In the genomic region with DNA sequence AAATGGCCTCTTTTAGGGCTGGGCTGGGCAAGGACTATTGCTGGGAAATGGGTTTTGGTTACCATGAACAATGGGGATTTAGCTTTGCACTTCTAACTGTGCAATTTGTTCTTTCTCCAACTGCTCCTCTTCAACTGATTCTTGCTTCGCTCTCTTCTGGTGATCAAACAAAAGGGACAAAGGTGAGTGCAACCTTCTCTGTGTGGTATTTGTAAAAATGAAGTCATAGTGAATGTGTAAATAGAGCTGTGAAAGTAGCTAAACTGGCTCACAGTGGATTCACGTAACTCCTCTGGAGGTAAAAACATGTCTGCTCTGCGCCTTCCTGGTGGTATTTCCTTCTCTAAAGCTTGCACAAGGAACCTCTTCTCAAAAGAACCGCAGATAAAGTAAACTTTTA, we compare ENCODE assay signal across 24 cellular contexts. TPM values are rescaled to one million over a fixed set of nuclear protein-coding genes. Genes with fewer than 3 reads are reported as not detected.
DNase-seq lines count a peak whose midpoint lies in the region; ATAC-seq and TF ChIP-seq lines count a peak whose summit lies in the region.
"Had no signal": no experiment of that assay in that cellular context is flagged by ENCODE, and none has a peak within 500 bp of the region (broad histone marks: within the 10 kb centered on the region; RNA-seq: fewer than 3 reads in every experiment).

No MANE protein-coding gene starts in this region.

- H3K36me3 ChIP-seq in Caco-2 (ENCODE audit: control insufficient read depth, insufficient read depth, low read length) (no peaks in the 10 kb centered on the region; the same call in 1 of the 2 replicates), colonic mucosa (no peaks in the 10 kb centered on the region), mucosa of rectum (ENCODE audit: control insufficient read depth in 2 of 2, insufficient read depth in 2 of 2, low read length in 2 of 2) (no peaks in the 10 kb centered on the region)
- H3K36me3 ChIP-seq: spleen had no signal

- no peaks in the 10 kb centered on the region for H3K27me3 ChIP-seq in Caco-2 (replicated peaks; ENCODE audit: control insufficient read depth, insufficient read depth, low read length)
- H3K27me3 ChIP-seq in colonic mucosa, result no peaks in the 10 kb centered on the region
- no peaks in the 10 kb centered on the region for H3K27me3 ChIP-seq in mucosa of rectum (ENCODE audit: control insufficient read depth in 2 of 2, insufficient read depth in 2 of 2, low read length in 2 of 2)
- H3K27me3 ChIP-seq: spleen had no signal

- H3K9ac ChIP-seq in colonic mucosa (ENCODE audit: low read depth in 2 of 2, low read length in 2 of 2) (no peak overlapping the region), mucosa of rectum (ENCODE audit: low read depth in 1 of 2, low read length in 2 of 2) (no peak overlapping the region)

- ATAC-seq in HG02571 (IDR thresholded peaks at IDR 0.05; ENCODE audit: unreplicated experiment), result no peak
- ATAC-seq: activated naive CD8-positive, alpha-beta T cell treated with anti-CD3 and anti-CD28 coated beads, Interleukin-2, amount 50 U/mL, for 24 hours had no signal

- peak overlapping the region; percentile 57 for H3K4me3 Mint-ChIP-seq in Caco-2 (ENCODE audit: unreplicated experiment)
- H3K4me3 Mint-ChIP-seq: activated CD4-positive, alpha-beta T cell treated with anti-CD3 and anti-CD28 coated beads, Interleukin-2, amount 10 ng/mL, durations not matched to agents 24 days and 14 days; activated naive CD8-positive, alpha-beta T cell treated with anti-CD3 and anti-CD28 coated beads, Interleukin-2, amount 50 U/mL, for 24 hours; CD4-positive, CD25-positive, alpha-beta regulatory T cell; dendritic cell treated with granulocyte-macrophage colony-stimulating factor and Interleukin-4, amounts not matched to agents 40 ng/mL and 50 ng/mL, for 4 days; neural crest cell had no signal

- H3K27me3 Mint-ChIP-seq in Caco-2 (ENCODE audit: insufficient read depth, unreplicated experiment), result no peaks in the 10 kb centered on the region
- H3K27me3 Mint-ChIP-seq: activated naive CD8-positive, alpha-beta T cell treated with anti-CD3 and anti-CD28 coated beads, Interleukin-2, amount 50 U/mL, for 24 hours; dendritic cell treated with granulocyte-macrophage colony-stimulating factor and Interleukin-4, amounts not matched to agents 40 ng/mL and 50 ng/mL, for 4 days had no signal

- intact Hi-C loops in Caco-2 (cut with micrococcal nuclease; ENCODE audit: unreplicated experiment), result loop anchor here (2.0 kb wide), 3 partner anchors 15 to 309 kb away; partner anchors contain the start of gene FBXO38
- intact Hi-C loops in colonic mucosa (cut with DNase I), result no loop called here

- DNase-seq in Caco-2, result peak; percentile 50 to 71
- DNase-seq in NCI-H2029 (lab: John Stamatoyannopoulos, UW), result peak; percentile 75
- DNase-seq in colonic mucosa, result peak; percentile 35
- DNase-seq in ureter (ENCODE audit: low spot score), result no peak
- no peak for DNase-seq in A172 (ENCODE audit: low spot score)
- no peak for DNase-seq in DMS 273 treated with DMSO at 0.1 percent for 48 hours (lab: John Stamatoyannopoulos, UW)
- DNase-seq: activated CD4-positive, alpha-beta T cell treated with anti-CD3 and anti-CD28 coated beads, Interleukin-2, amount 10 ng/mL, durations not matched to agents 24 days and 14 days; activated naive CD8-positive, alpha-beta T cell treated with anti-CD3 and anti-CD28 coated beads, Interleukin-2, amount 50 U/mL, for 24 hours; CD4-positive, CD25-positive, alpha-beta regulatory T cell; DND-41; foreskin fibroblast; KG1; NCI-H1048; NCI-H2171; spleen; stimulated activated CD4-positive, alpha-beta T cell treated with anti-CD3 and anti-CD28 coated beads, Interleukin-4, amount 100 ng/mL, for 4 hours had no signal

- H3K9me3 Mint-ChIP-seq in Caco-2 (ENCODE audit: unreplicated experiment), result peaks cover 16% of the 10 kb centered on the region
- H3K9me3 Mint-ChIP-seq: activated CD4-positive, alpha-beta T cell treated with anti-CD3 and anti-CD28 coated beads, Interleukin-2, amount 10 ng/mL, durations not matched to agents 24 days and 14 days; activated naive CD8-positive, alpha-beta T cell treated with anti-CD3 and anti-CD28 coated beads, Interleukin-2, amount 50 U/mL, for 24 hours; dendritic cell treated with granulocyte-macrophage colony-stimulating factor and Interleukin-4, amounts not matched to agents 40 ng/mL and 50 ng/mL, for 4 days had no signal

- H3K4me1 ChIP-seq in Caco-2 (peaks cover 53% of the 10 kb centered on the region), colonic mucosa (peaks cover 3% of the 10 kb centered on the region), mucosa of rectum (ENCODE audit: control insufficient read depth in 2 of 2, insufficient read depth in 2 of 2, low read length in 2 of 2) (peaks cover 9 to 27% of the 10 kb centered on the region in 2 donors)
- H3K4me1 ChIP-seq: spleen had no signal

- CTCF ChIA-PET in Caco-2 (lab: Charles Lee), result interaction anchor here (0.5 to 1.0 kb wide), 2 partner anchors 228 to 251 kb away, joined by 4 to 5 read pairs; no protein-coding TSS in a partner anchor

- POLR2A ChIA-PET in Caco-2 (lab: Charles Lee), result no interaction called here

- H3K27ac Mint-ChIP-seq in Caco-2 (ENCODE audit: unreplicated experiment), result peak overlapping the region; percentile 90
- H3K27ac Mint-ChIP-seq: activated CD4-positive, alpha-beta T cell treated with anti-CD3 and anti-CD28 coated beads, Interleukin-2, amount 10 ng/mL, durations not matched to agents 24 days and 14 days; activated naive CD8-positive, alpha-beta T cell treated with anti-CD3 and anti-CD28 coated beads, Interleukin-2, amount 50 U/mL, for 24 hours; CD4-positive, CD25-positive, alpha-beta regulatory T cell; dendritic cell treated with granulocyte-macrophage colony-stimulating factor and Interleukin-4, amounts not matched to agents 40 ng/mL and 50 ng/mL, for 4 days had no signal

- H3K9me3 ChIP-seq in Caco-2, result no peaks in the 10 kb centered on the region
- H3K9me3 ChIP-seq in colonic mucosa, result no peaks in the 10 kb centered on the region
- no peaks in the 10 kb centered on the region for H3K9me3 ChIP-seq in mucosa of rectum (ENCODE audit: control insufficient read depth in 2 of 2, low read length in 2 of 2)
- H3K9me3 ChIP-seq: spleen had no signal

- TF ChIP-seq CTCF in Caco-2 (IDR thresholded peaks at IDR 0.05; ENCODE audit: insufficient read depth in 1 of 2, low read depth in 1 of 2, low read length in 1 of 2, severe bottlenecking in 1 of 2, unreplicated experiment in 1 of 2), result no peak
- TF ChIP-seq CTCF in colonic mucosa (IDR thresholded peaks at IDR 0.05), result no peak

- no TSS peak for BruUV-seq in Caco-2 (replicated peaks; lab: Mats Ljungman, UMichigan)

- H3K4me3 ChIP-seq in Caco-2 (ENCODE audit: low read depth, low read length) (no peak overlapping the region), colonic mucosa (no peak overlapping the region), mucosa of rectum (ENCODE audit: low read length in 2 of 2) (peak overlapping the region in 1 of 2 donors; percentile 31)
- H3K4me3 ChIP-seq: spleen had no signal

- H3K36me3 Mint-ChIP-seq in Caco-2 (ENCODE audit: insufficient read depth, unreplicated experiment), result peaks cover 6% of the 10 kb centered on the region
- H3K36me3 Mint-ChIP-seq: CD4-positive, CD25-positive, alpha-beta regulatory T cell had no signal

- H3K27ac ChIP-seq in colonic mucosa (peak overlapping the region; percentile 74), mucosa of rectum (ENCODE audit: low read depth in 2 of 2, low read length in 2 of 2) (peak overlapping the region; percentile 56 to 68)
- H3K27ac ChIP-seq: RWPE1, spleen had no signal

- H3K4me1 Mint-ChIP-seq in Caco-2 (ENCODE audit: low read depth, unreplicated experiment), result peaks cover 44% of the 10 kb centered on the region
- H3K4me1 Mint-ChIP-seq: activated CD4-positive, alpha-beta T cell treated with anti-CD3 and anti-CD28 coated beads, Interleukin-2, amount 10 ng/mL, durations not matched to agents 24 days and 14 days; activated naive CD8-positive, alpha-beta T cell treated with anti-CD3 and anti-CD28 coated beads, Interleukin-2, amount 50 U/mL, for 24 hours; CD4-positive, CD25-positive, alpha-beta regulatory T cell had no signal

RNA-seq across cellular contexts. Expression of gene SPINK14, which starts 20.9 kb away (rescaled TPM):
- total RNA-seq in Caco-2 (2022) (not detected in 2 replicates), colonic mucosa (not detected), ureter (not detected)
- not detected in 2 replicates for total RNA-seq in A172 (2014; rRNA removed; shearing (Covaris generic))
- total RNA-seq: activated CD4-positive, alpha-beta T cell treated with anti-CD3 and anti-CD28 coated beads, Interleukin-2, amount 10 ng/mL, durations not matched to agents 24 days and 14 days; CD4-positive, CD25-positive, alpha-beta regulatory T cell; endothelial cell of umbilical vein; mesenteric fat pad; neural crest cell; pulmonary artery endothelial cell; spleen had no signal

RNA-seq across cellular contexts. Expression of gene SPINK6, which starts 55.4 kb away (rescaled TPM):
- total RNA-seq in Caco-2 (2022), result not detected in 2 replicates
- total RNA-seq in colonic mucosa, result under 1 TPM in 1 of 2 donors, not detected in 1; 0.45 TPM
- total RNA-seq in ureter, result not detected
- 0.89 and 2.4 TPM in 2 replicates for total RNA-seq in A172 (2014; rRNA removed; shearing (Covaris generic))
- total RNA-seq: activated CD4-positive, alpha-beta T cell treated with anti-CD3 and anti-CD28 coated beads, Interleukin-2, amount 10 ng/mL, durations not matched to agents 24 days and 14 days; CD4-positive, CD25-positive, alpha-beta regulatory T cell; endothelial cell of umbilical vein; mesenteric fat pad; neural crest cell; pulmonary artery endothelial cell; spleen had no signal

Comparison
In these comparisons a context has a peak if more than half of its experiments do, and no peak if none do; other contexts are left out.
1. DNase-seq: peak in Caco-2 (2 of 2), NCI-H2029 (single experiment) and colonic mucosa (single experiment); none in ureter (single experiment), A172 (single experiment) and DMS 273 treated with DMSO at 0.1 percent for 48 hours (single experiment).